ENCODE assay signal across 9 cellular contexts in the genomic region with DNA sequence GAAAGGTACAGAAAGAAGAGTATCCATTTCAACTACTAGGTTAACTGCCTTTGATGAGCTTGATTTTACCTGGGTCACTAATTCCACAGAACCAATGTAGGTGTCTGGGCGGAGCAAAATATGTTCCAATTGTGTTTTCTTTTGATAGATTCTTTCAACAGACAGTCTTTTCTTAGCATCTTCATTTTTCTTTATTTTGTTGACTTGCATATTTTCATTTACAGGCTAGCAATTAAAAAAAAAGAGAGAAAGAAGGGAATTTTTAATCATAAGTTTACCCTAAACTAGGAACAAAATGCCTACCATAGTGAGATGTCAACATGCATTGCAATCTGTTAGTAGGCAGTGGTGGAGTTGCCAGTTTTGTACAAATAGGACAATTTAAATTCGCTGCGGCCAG. TPM values are rescaled to one million over a fixed set of nuclear protein-coding genes. Genes with fewer than 3 reads are reported as not detected.
DNase-seq lines count a peak whose midpoint lies in the region; ATAC-seq and TF ChIP-seq lines count a peak whose summit lies in the region.
"Had no signal": no experiment of that assay in that cellular context is flagged by ENCODE, and none has a peak within 500 bp of the region (broad histone marks: within the 10 kb centered on the region; RNA-seq: fewer than 3 reads in every experiment).

No MANE protein-coding gene starts in this region.

- no peak for TF ChIP-seq CTCF in AG04449 (IDR thresholded peaks at IDR 0.05; ENCODE audit: insufficient read depth, low read length, missing control alignments)

- peaks cover 62% of the 10 kb centered on the region for H3K36me3 Mint-ChIP-seq in activated T-helper 17 cell treated with anti-CD3 and anti-CD28 coated beads, Interleukin-2, amount 50 U/mL, for 72 hours (ENCODE audit: low read depth)

- H3K36me3 ChIP-seq in HAP-1 (replicated peaks) (peaks cover 52% of the 10 kb centered on the region), iPS-18a (ENCODE audit: control insufficient read depth, low read depth, low read length) (peaks cover 45% of the 10 kb centered on the region)

- peaks cover 6% of the 10 kb centered on the region for H3K4me1 Mint-ChIP-seq in activated T-helper 17 cell treated with anti-CD3 and anti-CD28 coated beads, Interleukin-2, amount 50 U/mL, for 72 hours

- intact Hi-C loops in posterior vena cava (cut with DNase I) = loop anchor here (5.0 to 10.0 kb wide), 3 partner anchors 52 to 102 kb away; a partner anchor contains a TSS

- peak overlapping the region; percentile 81 for H3K4me3 ChIP-seq in AG04449 (ENCODE audit: low read depth, low read length)
- H3K4me3 ChIP-seq in HAP-1 = peak overlapping the region; percentile 89
- H3K4me3 ChIP-seq in iPS-18a (ENCODE audit: low read length) = peak overlapping the region; percentile 96

- in situ Hi-C loops in HAP-1 (cut with MboI; ENCODE audit: low sequenced_read_pairs) = no loop called here

- peak overlapping the region; percentile 96 for H3K4me3 Mint-ChIP-seq in activated T-helper 17 cell treated with anti-CD3 and anti-CD28 coated beads, Interleukin-2, amount 50 U/mL, for 72 hours

- no peaks in the 10 kb centered on the region for H3K9me3 ChIP-seq in HAP-1
- H3K9me3 ChIP-seq in iPS-18a (ENCODE audit: control insufficient read depth, low read depth, low read length) = no peaks in the 10 kb centered on the region

- peak overlapping the region; percentile 87 for H3K9ac ChIP-seq in iPS-18a (ENCODE audit: low read length)

- DNase-seq in AG04449 (ENCODE audit: low read depth, low spot score) (no peak), HAP-1 (ENCODE audit: low spot score in 2 of 2) (no peak), NCI-H2196 treated with DMSO at 0.1 percent for 48 hours (lab: John Stamatoyannopoulos, UW; ENCODE audit: unreplicated experiment) (no peak), NCI-H1092 treated with DMSO at 0.1 percent for 48 hours (lab: John Stamatoyannopoulos, UW) (no peak), posterior vena cava (ENCODE audit: low spot score) (no peak)
- no peak for DNase-seq in effector CD4-positive, alpha-beta T cell
- DNase-seq: NCI-H1105 had no signal

- no peaks in the 10 kb centered on the region for H3K27me3 Mint-ChIP-seq in activated T-helper 17 cell treated with anti-CD3 and anti-CD28 coated beads, Interleukin-2, amount 50 U/mL, for 72 hours

- no peak for ATAC-seq in activated T-helper 17 cell treated with anti-CD3 and anti-CD28 coated beads, Interleukin-2, amount 50 U/mL, for 72 hours (replicated peaks)

- CTCF ChIA-PET in AG04449 (lab: Yijun Ruan, JAX) = interaction anchor here (0.6 to 14.9 kb wide), 25 partner anchors 8 to 214 kb away, joined by 3 to 226 read pairs (median 5); no protein-coding TSS in a partner anchor

- H3K27ac ChIP-seq in iPS-18a (ENCODE audit: low read length) = no peak overlapping the region

- H3K4me1 ChIP-seq in HAP-1 = peaks cover 13% of the 10 kb centered on the region
- H3K4me1 ChIP-seq in iPS-18a (ENCODE audit: control insufficient read depth, low read depth, low read length) = peaks cover 6% of the 10 kb centered on the region

- POLR2A ChIA-PET in AG04449 (lab: Yijun Ruan, JAX) = interaction anchor here (1.4 to 1.7 kb wide), 2 partner anchors 59 to 1272 kb away, joined by 5 to 6 read pairs; a partner anchor contains a TSS

- no peaks in the 10 kb centered on the region for H3K9me3 Mint-ChIP-seq in activated T-helper 17 cell treated with anti-CD3 and anti-CD28 coated beads, Interleukin-2, amount 50 U/mL, for 72 hours

- H3K27ac Mint-ChIP-seq in activated T-helper 17 cell treated with anti-CD3 and anti-CD28 coated beads, Interleukin-2, amount 50 U/mL, for 72 hours = peak overlapping the region; percentile 86

- H3K27me3 ChIP-seq in HAP-1 (ENCODE audit: low read depth) (no peaks in the 10 kb centered on the region), iPS-18a (ENCODE audit: control insufficient read depth, insufficient read depth, low read length) (no peaks in the 10 kb centered on the region)

RNA-seq across cellular contexts. Expression of a gene that starts 1.0 kb away (rescaled TPM):
- 100 to 1,000 TPM; 230 to 257 TPM for total RNA-seq in activated T-helper 17 cell treated with anti-CD3 and anti-CD28 coated beads, Interleukin-2, amount 50 U/mL, for 72 hours
- total RNA-seq in posterior vena cava = 1 to 10 TPM; 1.1 to 2.2 TPM

RNA-seq across cellular contexts. Expression of a gene that starts 26.6 kb away (rescaled TPM):
- 10 to 100 TPM in 1 of 2 donors, 1 to 10 TPM in 1; 5.3 to 33.8 TPM for total RNA-seq in activated T-helper 17 cell treated with anti-CD3 and anti-CD28 coated beads, Interleukin-2, amount 50 U/mL, for 72 hours
- total RNA-seq in posterior vena cava = 1,000 to 10,000 TPM; 1,004 to 1,451 TPM

RNA-seq across cellular contexts. Expression of a gene that starts 52.1 kb away (rescaled TPM):
- total RNA-seq in activated T-helper 17 cell treated with anti-CD3 and anti-CD28 coated beads, Interleukin-2, amount 50 U/mL, for 72 hours = not detected
- total RNA-seq in posterior vena cava = under 1 TPM; 0.79 to 1.00 TPM

Comparison
In these comparisons a context has a peak if more than half of its experiments do, and no peak if none do; other contexts are left out.
1. RNA of a gene that starts 1.0 kb away (total RNA-seq): 230 to 257 TPM in activated T-helper 17 cell treated with anti-CD3 and anti-CD28 coated beads, Interleukin-2, amount 50 U/mL, for 72 hours; 1.1 to 2.2 TPM in posterior vena cava; every median in the first group is over 10 times any median in the second.
2. RNA of a gene that starts 26.6 kb away (total RNA-seq): 1,004 to 1,451 TPM in posterior vena cava; 5.3 to 33.8 TPM in activated T-helper 17 cell treated with anti-CD3 and anti-CD28 coated beads, Interleukin-2, amount 50 U/mL, for 72 hours; every median in the first group is over 10 times any median in the second.
3. Peak in every context shown above with its lines, with median percentiles within 50 percentile points of each other: H3K4me3 ChIP-seq.